In genomic region chr10:131996508-131997365, GRCh38 we compare ENCODE assay signal across 13 cellular contexts. TPM values are rescaled to one million over a fixed set of nuclear protein-coding genes. Genes with fewer than 3 reads are reported as not detected.
DNase-seq lines count a peak whose midpoint lies in the region; ATAC-seq, FAIRE-seq and TF ChIP-seq lines count a peak whose summit lies in the region.
"Had no signal": no experiment of that assay in that cellular context is flagged by ENCODE, and none has a peak within 500 bp of the region (broad histone marks: within the 10 kb centered on the region; RNA-seq: fewer than 3 reads in every experiment).

No MANE protein-coding gene starts in this region.

- H3K4me3 ChIP-seq in right atrium auricular region = no peak overlapping the region
- H3K4me3 ChIP-seq in pancreas = no peak overlapping the region

- H3K4me1 ChIP-seq in right atrium auricular region (peaks cover 0 to 32% of the 10 kb centered on the region in 2 donors), pancreas (peaks cover 21 to 46% (median 40%) of the 10 kb centered on the region in 3 donors)

- intact Hi-C loops in pancreas (cut with DNase I) = no loop called here

- 59 to 68% methylated on average over 15 of the region's 15 CpGs for WGBS in pancreas, 2 donors

- ATAC-seq in pancreas (peak; percentile 57 to 73 (median 71)), GM21737 (IDR thresholded peaks at IDR 0.05; ENCODE audit: unreplicated experiment) (no peak)
- ATAC-seq: stimulated activated memory B cell treated with anti-CD40 and anti-IgM and Interleukin-4, amounts not matched to agents 10 μg/mL and 1 μg/mL and 100 μg/mL, for 72 hours had no signal

- H3K9me3 ChIP-seq in right atrium auricular region (no peaks in the 10 kb centered on the region), pancreas (no peaks in the 10 kb centered on the region)

- TF ChIP-seq CTCF in right atrium auricular region (IDR thresholded peaks at IDR 0.05) (no peak), pancreas (IDR thresholded peaks at IDR 0.05) (no peak), GM20000 (IDR thresholded peaks at IDR 0.05; ENCODE audit: extremely low read depth, missing control alignments) (no peak)

- H3K27me3 ChIP-seq in right atrium auricular region (no peaks in the 10 kb centered on the region), pancreas (no peaks in the 10 kb centered on the region)

- peak; percentile 80 for DNase-seq in Ammon's horn (ENCODE audit: low spot score)
- DNase-seq in right atrium auricular region (ENCODE audit: low spot score) = no peak
- peak; percentile 72 to 88 (median 80) for DNase-seq in pancreas
- no peak for DNase-seq in activated T-cell treated with anti-CD3 and anti-CD28 coated beads, Interleukin-2, amount 50 U/mL, for 1 hour
- DNase-seq in GM20000 (ENCODE audit: low spot score) = no peak
- no peak for DNase-seq in urothelium cell line (ENCODE audit: low spot score)
- DNase-seq: activated CD4-positive, alpha-beta T cell treated with anti-CD3 and anti-CD28 coated beads, Interleukin-2, amount 10 ng/mL, durations not matched to agents 24 days and 14 days; NCI-H1105 treated with DMSO at 0.1 percent for 48 hours had no signal

- FAIRE-seq in pancreas (lab: Jason Lieb, UNC) = no peak
- FAIRE-seq in urothelium cell line (lab: Jason Lieb, UNC) = no peak
- FAIRE-seq: A204.1 had no signal

- H3K36me3 ChIP-seq in right atrium auricular region = no peaks in the 10 kb centered on the region
- no peaks in the 10 kb centered on the region for H3K36me3 ChIP-seq in pancreas

- H3K27ac ChIP-seq in angular gyrus (ENCODE audit: low read depth, low read length) = peak overlapping the region; percentile 35
- H3K27ac ChIP-seq in right atrium auricular region = peak overlapping the region; percentile 51 to 86
- H3K27ac ChIP-seq in pancreas = peak overlapping the region; percentile 50 to 95 (median 73)

RNA-seq across cellular contexts. Expression of gene BNIP3, which starts 15.0 kb away (rescaled TPM):
- total RNA-seq in right atrium auricular region (100 to 1,000 TPM; 187 to 189 TPM), pancreas (100 to 1,000 TPM in 4 of 6 donors, 10 to 100 TPM in 2; 65.7 to 471 (median 217) TPM)
- polyA plus RNA-seq in pancreas = 100 to 1,000 TPM in 1 of 2 donors, 10 to 100 TPM in 1; 84.2 to 166 TPM
- total RNA-seq: HT-29 had no signal

Comparison
In these comparisons a context has a peak if more than half of its experiments do, and no peak if none do; other contexts are left out.
1. DNase-seq: peak in Ammon's horn (single experiment) and pancreas (6 of 6); none in right atrium auricular region (single experiment), activated T-cell treated with anti-CD3 and anti-CD28 coated beads, Interleukin-2, amount 50 U/mL, for 1 hour (single experiment), GM20000 (single experiment) and urothelium cell line (single experiment).
2. Peak in every context shown above with its lines, with median percentiles within 50 percentile points of each other: H3K27ac ChIP-seq.